In the genomic region with DNA sequence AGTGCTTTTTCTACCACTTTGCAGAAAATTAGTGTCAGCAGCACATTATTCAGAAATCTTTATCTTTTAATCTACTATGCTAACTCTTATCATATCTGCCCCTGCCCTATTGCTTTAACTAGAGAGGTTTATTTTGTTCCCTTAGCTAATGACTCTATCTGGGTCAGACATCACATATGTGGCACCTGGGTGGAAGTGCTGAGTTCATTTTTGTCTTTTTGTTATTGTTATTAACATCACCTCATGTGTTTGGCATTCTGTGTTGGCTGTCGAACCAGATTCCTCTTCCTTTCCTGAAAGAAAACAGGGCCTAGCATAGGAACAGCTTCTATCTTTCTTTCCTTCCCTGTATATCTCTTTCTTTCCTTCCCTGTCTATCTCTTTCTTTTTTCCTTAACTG, we compare ENCODE assay signal across 24 cellular contexts.
DNase-seq lines count a peak whose midpoint lies in the region; ATAC-seq, FAIRE-seq and TF ChIP-seq lines count a peak whose summit lies in the region.
"Had no signal": no experiment of that assay in that cellular context is flagged by ENCODE, and none has a peak within 500 bp of the region (broad histone marks: within the 10 kb centered on the region; RNA-seq: fewer than 3 reads in every experiment).

No MANE protein-coding gene starts in this region.

- DNase-seq in HFFc6 (peak; percentile 17), bronchial epithelial cell (ENCODE audit: low read depth) (peak; percentile 13), iris pigment epithelial cell (ENCODE audit: low read depth) (peak; percentile 80), sigmoid colon (no peak), DMS153 treated with DMSO at 0.1 percent for 48 hours (lab: John Stamatoyannopoulos, UW; ENCODE audit: unreplicated experiment) (no peak), SHP77 (lab: John Stamatoyannopoulos, UW) (no peak)
- DNase-seq: activated CD4-positive, CD25-positive, alpha-beta regulatory T cell; body of pancreas; Calu3; effector CD4-positive, alpha-beta T cell; GF-D8; immature natural killer cell; Kasumi-1; midbrain; NCI-H2227 treated with DMSO at 0.1 percent for 48 hours; NK-92 treated with Interleukin-12 subunit alpha and Interleukin-12 subunit beta, amount 100 ng/mL, for 24 hours; stimulated activated CD4-positive, alpha-beta T cell treated with anti-CD3 and anti-CD28 coated beads, Interleukin-4, amount 100 ng/mL, for 24 hours; stimulated activated CD8-positive, alpha-beta memory T cell treated with anti-CD3 and anti-CD28 coated beads, Interleukin-4, amount 100 ng/mL, for 48 hours; testis had no signal

- H3K27me3 ChIP-seq in bronchial epithelial cell (ENCODE audit: control insufficient read depth, insufficient read depth, low read length): no peaks in the 10 kb centered on the region
- no peaks in the 10 kb centered on the region for H3K27me3 ChIP-seq in sigmoid colon
- H3K27me3 ChIP-seq: body of pancreas, neutrophil, testis had no signal

- TF ChIP-seq EP300 in sigmoid colon (IDR thresholded peaks at IDR 0.05): peak in 1 of 4 donors; percentile 30

- H3K4me3 ChIP-seq in bronchial epithelial cell (ENCODE audit: low read depth, low read length) (no peak overlapping the region), sigmoid colon (no peak overlapping the region)
- H3K4me3 ChIP-seq: body of pancreas, testis had no signal

- no peaks in the 10 kb centered on the region for H3K9me3 ChIP-seq in sigmoid colon
- H3K9me3 ChIP-seq: body of pancreas, neutrophil, testis had no signal

- no peak overlapping the region for H3K27ac Mint-ChIP-seq in HFFc6
- H3K27ac Mint-ChIP-seq in stimulated activated memory B cell treated with anti-CD40 and anti-IgM and Interleukin-4, amounts not matched to agents 10 μg/mL and 1 μg/mL and 100 μg/mL, for 72 hours: no peak overlapping the region
- H3K27ac Mint-ChIP-seq: immature natural killer cell; T-helper 1 cell treated with Interleukin-12 subunit alpha and Interleukin-12 subunit beta and Interleukin-4 antibody, amounts not matched to agents 30 μg/mL and 1 μg/mL, for 36 hours had no signal

- WGBS in sigmoid colon, 2 donors: 82 to 91% methylated on average over 1 of the region's 1 CpG

- intact Hi-C loops in sigmoid colon (cut with DNase I): no loop called here

- peaks cover 60% of the 10 kb centered on the region for H3K4me1 Mint-ChIP-seq in HFFc6 (ENCODE audit: low read depth)
- no peaks in the 10 kb centered on the region for H3K4me1 Mint-ChIP-seq in stimulated activated memory B cell treated with anti-CD40 and anti-IgM and Interleukin-4, amounts not matched to agents 10 μg/mL and 1 μg/mL and 100 μg/mL, for 72 hours
- H3K4me1 Mint-ChIP-seq: immature natural killer cell had no signal

- H3K27me3 Mint-ChIP-seq in HFFc6 (ENCODE audit: insufficient read depth): no peaks in the 10 kb centered on the region; the same call in 1 of the 2 replicates
- no peaks in the 10 kb centered on the region for H3K27me3 Mint-ChIP-seq in stimulated activated memory B cell treated with anti-CD40 and anti-IgM and Interleukin-4, amounts not matched to agents 10 μg/mL and 1 μg/mL and 100 μg/mL, for 72 hours

- H3K36me3 Mint-ChIP-seq in HFFc6 (ENCODE audit: low read depth): peaks cover 14% of the 10 kb centered on the region; the same call in 1 of the 2 replicates
- no peaks in the 10 kb centered on the region for H3K36me3 Mint-ChIP-seq in stimulated activated memory B cell treated with anti-CD40 and anti-IgM and Interleukin-4, amounts not matched to agents 10 μg/mL and 1 μg/mL and 100 μg/mL, for 72 hours
- H3K36me3 Mint-ChIP-seq: immature natural killer cell had no signal

- H3K4me1 ChIP-seq in sigmoid colon: peaks cover 0 to 39% (median 23%) of the 10 kb centered on the region in 4 donors
- H3K4me1 ChIP-seq: body of pancreas, testis had no signal

- TF ChIP-seq POLR2A in sigmoid colon (IDR thresholded peaks at IDR 0.05): no peak

- ATAC-seq in HG02970 (IDR thresholded peaks at IDR 0.05; ENCODE audit: low FRiP score, unreplicated experiment): no peak
- ATAC-seq in stimulated activated memory B cell treated with anti-CD40 and anti-IgM and Interleukin-4, amounts not matched to agents 10 μg/mL and 1 μg/mL and 100 μg/mL, for 72 hours: no peak
- ATAC-seq: body of pancreas had no signal

- peak overlapping the region; percentile 15 to 75 (median 62) for H3K27ac ChIP-seq in sigmoid colon
- H3K27ac ChIP-seq: body of pancreas, neutrophil, RWPE1, testis had no signal

- H3K9me3 Mint-ChIP-seq in HFFc6: no peaks in the 10 kb centered on the region
- peaks cover 13% of the 10 kb centered on the region for H3K9me3 Mint-ChIP-seq in stimulated activated memory B cell treated with anti-CD40 and anti-IgM and Interleukin-4, amounts not matched to agents 10 μg/mL and 1 μg/mL and 100 μg/mL, for 72 hours
- H3K9me3 Mint-ChIP-seq: T-helper 1 cell treated with Interleukin-12 subunit alpha and Interleukin-12 subunit beta and Interleukin-4 antibody, amounts not matched to agents 30 μg/mL and 1 μg/mL, for 36 hours had no signal

- no peaks in the 10 kb centered on the region for H3K36me3 ChIP-seq in bronchial epithelial cell (ENCODE audit: control insufficient read depth, insufficient read depth, low read length)
- no peaks in the 10 kb centered on the region for H3K36me3 ChIP-seq in sigmoid colon
- H3K36me3 ChIP-seq: neutrophil had no signal

- TF ChIP-seq CTCF in HFFc6 (IDR thresholded peaks at IDR 0.05) (no peak), bronchial epithelial cell (IDR thresholded peaks at IDR 0.05; ENCODE audit: insufficient read depth, low read length, severe bottlenecking) (no peak), sigmoid colon (IDR thresholded peaks at IDR 0.05) (no peak)

- no peak overlapping the region for H3K4me3 Mint-ChIP-seq in HFFc6
- no peak overlapping the region for H3K4me3 Mint-ChIP-seq in stimulated activated memory B cell treated with anti-CD40 and anti-IgM and Interleukin-4, amounts not matched to agents 10 μg/mL and 1 μg/mL and 100 μg/mL, for 72 hours
- H3K4me3 Mint-ChIP-seq: immature natural killer cell; T-helper 1 cell treated with Interleukin-12 subunit alpha and Interleukin-12 subunit beta and Interleukin-4 antibody, amounts not matched to agents 30 μg/mL and 1 μg/mL, for 36 hours had no signal

- FAIRE-seq in bronchial epithelial cell (lab: Jason Lieb, UNC): no peak

Comparison
In these comparisons a context has a peak if more than half of its experiments do, and no peak if none do; other contexts are left out.
1. DNase-seq: peak in HFFc6 (single experiment), bronchial epithelial cell (single experiment) and iris pigment epithelial cell (single experiment); none in sigmoid colon (single experiment), DMS153 treated with DMSO at 0.1 percent for 48 hours (single experiment) and SHP77 (0 of 2).